Comparison of ENCODE assay signal across 1 cellular context in the genomic region with DNA sequence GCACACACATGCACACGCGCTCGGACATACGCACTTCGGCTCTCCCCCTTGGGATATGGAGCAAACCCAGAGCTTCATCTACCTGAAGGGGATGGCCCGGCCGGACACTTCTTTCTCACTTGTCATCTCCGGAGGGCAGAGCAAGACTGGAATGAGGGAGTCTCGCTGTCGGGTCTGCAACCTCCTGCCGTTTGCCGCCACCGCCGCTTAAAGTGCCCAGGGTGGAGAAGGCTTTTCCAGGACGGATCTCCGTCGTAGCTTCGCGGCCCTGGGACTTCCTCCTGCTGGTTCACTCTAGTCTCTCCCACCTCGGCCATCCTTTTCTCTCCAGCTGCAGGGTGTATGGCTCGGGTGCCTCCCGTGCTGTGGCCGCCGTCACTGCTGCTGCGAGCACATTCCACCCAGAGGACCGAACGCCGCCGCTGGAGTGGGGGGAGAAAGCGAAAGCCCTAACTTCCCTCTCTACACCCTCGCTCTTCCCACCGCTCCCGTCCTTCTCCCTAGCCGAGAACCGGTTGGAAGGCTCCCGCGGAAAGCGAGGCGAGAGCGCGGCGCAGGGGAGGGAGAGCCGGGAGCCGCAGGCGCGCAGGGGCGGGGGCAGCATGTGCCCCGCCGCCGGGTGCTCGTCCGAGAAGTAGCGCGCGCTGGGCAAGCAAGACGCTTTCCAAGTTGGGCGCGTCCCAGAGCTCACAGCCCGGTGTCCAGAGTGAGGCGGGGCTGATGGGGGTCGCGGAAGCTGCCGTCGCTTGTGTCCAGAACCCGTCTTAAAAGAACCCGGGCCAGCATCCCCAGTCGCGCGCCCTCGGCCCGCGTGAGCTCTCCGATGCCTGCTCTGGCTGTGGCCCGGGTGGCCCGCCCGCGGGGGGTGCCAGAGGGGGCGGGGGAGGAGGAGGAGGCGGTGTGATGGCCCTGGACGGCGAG.
TF ChIP-seq lines count a peak whose summit lies in the region.

A gene with protein sequence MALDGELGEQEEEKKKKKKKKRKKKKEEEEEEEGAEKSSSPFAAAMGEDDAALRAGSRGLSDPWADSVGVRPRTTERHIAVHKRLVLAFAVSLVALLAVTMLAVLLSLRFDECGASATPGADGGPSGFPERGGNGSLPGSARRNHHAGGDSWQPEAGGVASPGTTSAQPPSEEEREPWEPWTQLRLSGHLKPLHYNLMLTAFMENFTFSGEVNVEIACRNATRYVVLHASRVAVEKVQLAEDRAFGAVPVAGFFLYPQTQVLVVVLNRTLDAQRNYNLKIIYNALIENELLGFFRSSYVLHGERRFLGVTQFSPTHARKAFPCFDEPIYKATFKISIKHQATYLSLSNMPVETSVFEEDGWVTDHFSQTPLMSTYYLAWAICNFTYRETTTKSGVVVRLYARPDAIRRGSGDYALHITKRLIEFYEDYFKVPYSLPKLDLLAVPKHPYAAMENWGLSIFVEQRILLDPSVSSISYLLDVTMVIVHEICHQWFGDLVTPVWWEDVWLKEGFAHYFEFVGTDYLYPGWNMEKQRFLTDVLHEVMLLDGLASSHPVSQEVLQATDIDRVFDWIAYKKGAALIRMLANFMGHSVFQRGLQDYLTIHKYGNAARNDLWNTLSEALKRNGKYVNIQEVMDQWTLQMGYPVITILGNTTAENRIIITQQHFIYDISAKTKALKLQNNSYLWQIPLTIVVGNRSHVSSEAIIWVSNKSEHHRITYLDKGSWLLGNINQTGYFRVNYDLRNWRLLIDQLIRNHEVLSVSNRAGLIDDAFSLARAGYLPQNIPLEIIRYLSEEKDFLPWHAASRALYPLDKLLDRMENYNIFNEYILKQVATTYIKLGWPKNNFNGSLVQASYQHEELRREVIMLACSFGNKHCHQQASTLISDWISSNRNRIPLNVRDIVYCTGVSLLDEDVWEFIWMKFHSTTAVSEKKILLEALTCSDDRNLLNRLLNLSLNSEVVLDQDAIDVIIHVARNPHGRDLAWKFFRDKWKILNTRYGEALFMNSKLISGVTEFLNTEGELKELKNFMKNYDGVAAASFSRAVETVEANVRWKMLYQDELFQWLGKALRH (plus strand): TSS at position 630 of the 921 bp plus-strand sequence. CDS start 274 bp downstream, at position 904.

TF ChIP-seq in neural cell, 6 proteins besides CTCF, POLR2A, EP300 and RAD21 (continued from another document):
- TF ChIP-seq, protein P1, sequence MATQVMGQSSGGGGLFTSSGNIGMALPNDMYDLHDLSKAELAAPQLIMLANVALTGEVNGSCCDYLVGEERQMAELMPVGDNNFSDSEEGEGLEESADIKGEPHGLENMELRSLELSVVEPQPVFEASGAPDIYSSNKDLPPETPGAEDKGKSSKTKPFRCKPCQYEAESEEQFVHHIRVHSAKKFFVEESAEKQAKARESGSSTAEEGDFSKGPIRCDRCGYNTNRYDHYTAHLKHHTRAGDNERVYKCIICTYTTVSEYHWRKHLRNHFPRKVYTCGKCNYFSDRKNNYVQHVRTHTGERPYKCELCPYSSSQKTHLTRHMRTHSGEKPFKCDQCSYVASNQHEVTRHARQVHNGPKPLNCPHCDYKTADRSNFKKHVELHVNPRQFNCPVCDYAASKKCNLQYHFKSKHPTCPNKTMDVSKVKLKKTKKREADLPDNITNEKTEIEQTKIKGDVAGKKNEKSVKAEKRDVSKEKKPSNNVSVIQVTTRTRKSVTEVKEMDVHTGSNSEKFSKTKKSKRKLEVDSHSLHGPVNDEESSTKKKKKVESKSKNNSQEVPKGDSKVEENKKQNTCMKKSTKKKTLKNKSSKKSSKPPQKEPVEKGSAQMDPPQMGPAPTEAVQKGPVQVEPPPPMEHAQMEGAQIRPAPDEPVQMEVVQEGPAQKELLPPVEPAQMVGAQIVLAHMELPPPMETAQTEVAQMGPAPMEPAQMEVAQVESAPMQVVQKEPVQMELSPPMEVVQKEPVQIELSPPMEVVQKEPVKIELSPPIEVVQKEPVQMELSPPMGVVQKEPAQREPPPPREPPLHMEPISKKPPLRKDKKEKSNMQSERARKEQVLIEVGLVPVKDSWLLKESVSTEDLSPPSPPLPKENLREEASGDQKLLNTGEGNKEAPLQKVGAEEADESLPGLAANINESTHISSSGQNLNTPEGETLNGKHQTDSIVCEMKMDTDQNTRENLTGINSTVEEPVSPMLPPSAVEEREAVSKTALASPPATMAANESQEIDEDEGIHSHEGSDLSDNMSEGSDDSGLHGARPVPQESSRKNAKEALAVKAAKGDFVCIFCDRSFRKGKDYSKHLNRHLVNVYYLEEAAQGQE (IDR thresholded peaks at IDR 0.05; ENCODE audit: borderline replicate concordance): peak; percentile 23
- TF ChIP-seq SMC3 (conservative IDR thresholded peaks at IDR 0.05; ENCODE audit: poor library complexity) (peak; percentile 52), EZH2 (IDR thresholded peaks at IDR 0.05; ENCODE audit: borderline replicate concordance, insufficient read depth, low read length, poor library complexity, severe bottlenecking) (no peak), POLR2AphosphoS5 (IDR thresholded peaks at IDR 0.05) (no peak), MXI1 (conservative IDR thresholded peaks at IDR 0.05; ENCODE audit: poor library complexity, severe bottlenecking) (peak; percentile 66)
